Comparison of ENCODE assay signal across 1 cellular context in genomic region chr2:120398961-120399888, GRCh38.
TF ChIP-seq lines count a peak whose summit lies in the region.

No MANE protein-coding gene starts in this region.

TF ChIP-seq in HepG2, 621 proteins besides CTCF, POLR2A, EP300 and RAD21 (continued from another document):
- TF ChIP-seq E2F1 (CRISPR knock-in tag; IDR thresholded peaks at IDR 0.05) (no peak), SMC3 (IDR thresholded peaks at IDR 0.05; ENCODE audit: low read length) (no peak; the same call in 1 of the 2 replicates), ZNF7 (CRISPR knock-in tag; IDR thresholded peaks at IDR 0.05) (peak; percentile 90), ZNF567 (CRISPR knock-in tag; IDR thresholded peaks at IDR 0.05; ENCODE audit: borderline replicate concordance) (no peak), ZC3H4 (CRISPR knock-in tag; IDR thresholded peaks at IDR 0.05; ENCODE audit: borderline replicate concordance) (no peak), ZMYM2 (CRISPR knock-in tag; IDR thresholded peaks at IDR 0.05) (peak; percentile 77), MYC (CRISPR knock-in tag; IDR thresholded peaks at IDR 0.05; ENCODE audit: borderline replicate concordance) (peak; percentile 76; the same call in 1 of the 2 replicates), ZNF207 (IDR thresholded peaks at IDR 0.05; ENCODE audit: borderline replicate concordance) (no peak), ZNF772 (CRISPR knock-in tag; IDR thresholded peaks at IDR 0.05) (peak; percentile 51), SP1 (IDR thresholded peaks at IDR 0.05) (no peak), SP1 (CRISPR knock-in tag; IDR thresholded peaks at IDR 0.05) (0 out of 2 replicates have a peak, but pooled peaks have one; percentile 37), ZNF781 (CRISPR knock-in tag; IDR thresholded peaks at IDR 0.05; ENCODE audit: borderline replicate concordance, not compliant biosample characterization) (peak; percentile 48), ARID2 (CRISPR knock-in tag; IDR thresholded peaks at IDR 0.05; ENCODE audit: borderline replicate concordance) (peak; percentile 87; the same call in 1 of the 2 replicates), ZNF350 (CRISPR knock-in tag; IDR thresholded peaks at IDR 0.05; ENCODE audit: borderline replicate concordance, low read depth) (no peak; the same call in 1 of the 2 replicates), MATR3 (CRISPR knock-in tag; IDR thresholded peaks at IDR 0.05) (no peak), KDM6A (CRISPR knock-in tag; IDR thresholded peaks at IDR 0.05; ENCODE audit: low read depth) (peak; percentile 53)
- TF ChIP-seq, protein P1, sequence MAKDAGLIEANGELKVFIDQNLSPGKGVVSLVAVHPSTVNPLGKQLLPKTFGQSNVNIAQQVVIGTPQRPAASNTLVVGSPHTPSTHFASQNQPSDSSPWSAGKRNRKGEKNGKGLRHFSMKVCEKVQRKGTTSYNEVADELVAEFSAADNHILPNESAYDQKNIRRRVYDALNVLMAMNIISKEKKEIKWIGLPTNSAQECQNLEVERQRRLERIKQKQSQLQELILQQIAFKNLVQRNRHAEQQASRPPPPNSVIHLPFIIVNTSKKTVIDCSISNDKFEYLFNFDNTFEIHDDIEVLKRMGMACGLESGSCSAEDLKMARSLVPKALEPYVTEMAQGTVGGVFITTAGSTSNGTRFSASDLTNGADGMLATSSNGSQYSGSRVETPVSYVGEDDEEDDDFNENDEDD (CRISPR knock-in tag; IDR thresholded peaks at IDR 0.05; ENCODE audit: borderline replicate concordance), result peak; percentile 75; the same call in 1 of the 2 replicates
- TF ChIP-seq, protein P2, sequence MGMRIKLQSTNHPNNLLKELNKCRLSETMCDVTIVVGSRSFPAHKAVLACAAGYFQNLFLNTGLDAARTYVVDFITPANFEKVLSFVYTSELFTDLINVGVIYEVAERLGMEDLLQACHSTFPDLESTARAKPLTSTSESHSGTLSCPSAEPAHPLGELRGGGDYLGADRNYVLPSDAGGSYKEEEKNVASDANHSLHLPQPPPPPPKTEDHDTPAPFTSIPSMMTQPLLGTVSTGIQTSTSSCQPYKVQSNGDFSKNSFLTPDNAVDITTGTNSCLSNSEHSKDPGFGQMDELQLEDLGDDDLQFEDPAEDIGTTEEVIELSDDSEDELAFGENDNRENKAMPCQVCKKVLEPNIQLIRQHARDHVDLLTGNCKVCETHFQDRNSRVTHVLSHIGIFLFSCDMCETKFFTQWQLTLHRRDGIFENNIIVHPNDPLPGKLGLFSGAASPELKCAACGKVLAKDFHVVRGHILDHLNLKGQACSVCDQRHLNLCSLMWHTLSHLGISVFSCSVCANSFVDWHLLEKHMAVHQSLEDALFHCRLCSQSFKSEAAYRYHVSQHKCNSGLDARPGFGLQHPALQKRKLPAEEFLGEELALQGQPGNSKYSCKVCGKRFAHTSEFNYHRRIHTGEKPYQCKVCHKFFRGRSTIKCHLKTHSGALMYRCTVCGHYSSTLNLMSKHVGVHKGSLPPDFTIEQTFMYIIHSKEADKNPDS (CRISPR knock-in tag; IDR thresholded peaks at IDR 0.05), result no peak
